ENCODE assay signal across 28 cellular contexts in genomic region chr15:80426316-80426715, GRCh38. TPM values are rescaled to one million over a fixed set of nuclear protein-coding genes. Genes with fewer than 3 reads are reported as not detected.
"Had no signal": no experiment of that assay in that cellular context is flagged by ENCODE, and none has a peak within 500 bp of the region (broad histone marks: within the 10 kb centered on the region; RNA-seq: fewer than 3 reads in every experiment).

No MANE protein-coding gene starts in this region.

- H3K27me3 ChIP-seq: adrenal gland, brain microvascular endothelial cell, esophagus squamous epithelium, SJSA1, tibial artery, upper lobe of right lung had no signal

- DNase-seq: activated CD4-positive, alpha-beta T cell treated with anti-CD3 and anti-CD28 coated beads for 4 hours; activated CD4-positive, alpha-beta T cell treated with anti-CD3 and anti-CD28 coated beads, Interleukin-2, amount 50 U/mL, for 4 hours; activated effector memory CD4-positive, alpha-beta T cell treated with Interleukin-2 at 50 U/mL for 16 hours; activated naive CD4-positive, alpha-beta T cell treated with anti-CD3 and anti-CD28 coated beads for 36 hours; activated naive CD8-positive, alpha-beta T cell treated with anti-CD3 and anti-CD28 coated beads for 36 hours; activated T-cell treated with anti-CD3 and anti-CD28 coated beads for 4 hours; adrenal gland; brain microvascular endothelial cell; endodermal cell; esophagus squamous epithelium; foreskin melanocyte; glutamatergic neuron; left colon; mammary epithelial cell; naive thymus-derived CD8-positive, alpha-beta T cell; retina; stimulated activated CD4-positive, alpha-beta T cell treated with anti-CD3 and anti-CD28 coated beads, Interleukin-4, amount 100 ng/mL, for 24 hours; tibial artery; upper lobe of right lung had no signal

- ATAC-seq: left colon; naive thymus-derived CD8-positive, alpha-beta T cell; sciatic nerve; stimulated activated effector memory CD8-positive, alpha-beta T cell treated with anti-CD3 and anti-CD28 coated beads, Interleukin-12 subunit alpha, Interleukin-12 subunit beta, amount 100 ng/mL, for 72 hours; upper lobe of right lung had no signal

- H3K4me3 ChIP-seq: adrenal gland, esophagus squamous epithelium, SJSA1, skin epidermis, tibial artery, upper lobe of right lung had no signal

- H3K27ac Mint-ChIP-seq: activated naive CD4-positive, alpha-beta T cell treated with anti-CD3 and anti-CD28 coated beads for 36 hours; activated naive CD8-positive, alpha-beta T cell treated with anti-CD3 and anti-CD28 coated beads for 36 hours; endodermal cell; naive thymus-derived CD8-positive, alpha-beta T cell; progenitor cell of endocrine pancreas; stimulated activated effector memory CD8-positive, alpha-beta T cell treated with anti-CD3 and anti-CD28 coated beads, Interleukin-12 subunit alpha, Interleukin-12 subunit beta, amount 100 ng/mL, for 72 hours; stimulated activated naive CD8-positive, alpha-beta T cell treated with anti-CD3 and anti-CD28 coated beads, Interleukin-15, Interleukin-2, amounts not matched to agents 100 ng/mL and 50 ng/mL, for 24 hours had no signal

- H3K27ac ChIP-seq: adrenal gland, brain microvascular endothelial cell, esophagus squamous epithelium, SJSA1, skin epidermis, tibial artery, upper lobe of right lung, VCaP had no signal

- H3K4me1 Mint-ChIP-seq: activated naive CD8-positive, alpha-beta T cell treated with anti-CD3 and anti-CD28 coated beads for 36 hours; naive thymus-derived CD8-positive, alpha-beta T cell; stimulated activated effector memory CD8-positive, alpha-beta T cell treated with anti-CD3 and anti-CD28 coated beads, Interleukin-12 subunit alpha, Interleukin-12 subunit beta, amount 100 ng/mL, for 72 hours had no signal

- H3K36me3 Mint-ChIP-seq: activated naive CD8-positive, alpha-beta T cell treated with anti-CD3 and anti-CD28 coated beads for 36 hours; naive thymus-derived CD8-positive, alpha-beta T cell; stimulated activated effector memory CD8-positive, alpha-beta T cell treated with anti-CD3 and anti-CD28 coated beads, Interleukin-12 subunit alpha, Interleukin-12 subunit beta, amount 100 ng/mL, for 72 hours had no signal

- H3K4me3 Mint-ChIP-seq: activated naive CD4-positive, alpha-beta T cell treated with anti-CD3 and anti-CD28 coated beads for 36 hours; activated naive CD8-positive, alpha-beta T cell treated with anti-CD3 and anti-CD28 coated beads for 36 hours; endodermal cell; naive thymus-derived CD8-positive, alpha-beta T cell; neural crest cell; stimulated activated effector memory CD8-positive, alpha-beta T cell treated with anti-CD3 and anti-CD28 coated beads, Interleukin-12 subunit alpha, Interleukin-12 subunit beta, amount 100 ng/mL, for 72 hours; stimulated activated naive CD8-positive, alpha-beta T cell treated with anti-CD3 and anti-CD28 coated beads, Interleukin-15, Interleukin-2, amounts not matched to agents 100 ng/mL and 50 ng/mL, for 24 hours had no signal

- H3K9me3 Mint-ChIP-seq: activated naive CD4-positive, alpha-beta T cell treated with anti-CD3 and anti-CD28 coated beads for 36 hours; activated naive CD8-positive, alpha-beta T cell treated with anti-CD3 and anti-CD28 coated beads for 36 hours; endodermal cell; naive thymus-derived CD8-positive, alpha-beta T cell; neural crest cell; stimulated activated effector memory CD8-positive, alpha-beta T cell treated with anti-CD3 and anti-CD28 coated beads, Interleukin-12 subunit alpha, Interleukin-12 subunit beta, amount 100 ng/mL, for 72 hours; stimulated activated naive CD8-positive, alpha-beta T cell treated with anti-CD3 and anti-CD28 coated beads, Interleukin-15, Interleukin-2, amounts not matched to agents 100 ng/mL and 50 ng/mL, for 24 hours had no signal

- H3K4me1 ChIP-seq: adrenal gland, esophagus squamous epithelium, tibial artery, upper lobe of right lung had no signal

- H3K36me3 ChIP-seq: adrenal gland, brain microvascular endothelial cell, esophagus squamous epithelium, SJSA1, tibial artery, upper lobe of right lung had no signal

- H3K27me3 Mint-ChIP-seq: progenitor cell of endocrine pancreas had no signal

- H3K9me3 ChIP-seq: adrenal gland, esophagus squamous epithelium, SJSA1, tibial artery, upper lobe of right lung had no signal

RNA-seq across cellular contexts. Expression of gene ARNT2, which starts 22.1 kb away (rescaled TPM):
- total RNA-seq: activated naive CD8-positive, alpha-beta T cell treated with anti-CD3 and anti-CD28 coated beads for 36 hours; naive thymus-derived CD8-positive, alpha-beta T cell; T-helper 1 cell treated with Interleukin-12 subunit alpha and Interleukin-12 subunit beta and Interleukin-4 antibody, amounts not matched to agents 30 ng/mL and 1 ng/mL, for 36 hours had no signal
- polyA plus RNA-seq: naive thymus-derived CD8-positive, alpha-beta T cell had no signal
